ENCODE assay signal across 21 cellular contexts in the genomic region with DNA sequence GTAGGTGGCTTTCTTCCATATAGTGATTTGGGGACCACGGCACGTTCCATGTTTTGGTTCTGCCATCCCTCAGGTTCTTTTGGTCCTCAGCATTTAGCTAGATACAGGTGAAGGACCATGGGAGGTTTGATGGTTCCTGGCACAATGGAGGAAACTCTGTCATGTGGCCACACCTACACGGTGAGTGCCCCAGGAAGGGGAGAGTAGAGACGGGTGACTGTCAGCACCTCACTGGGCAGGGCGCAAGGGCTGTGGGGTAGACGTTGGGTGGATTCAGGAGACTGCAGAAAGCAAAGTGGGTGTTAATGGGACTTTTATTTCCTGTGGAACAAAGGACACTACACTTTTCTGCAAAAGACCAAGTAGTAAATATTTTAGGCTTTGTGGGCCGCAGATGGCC.
DNase-seq lines count a peak whose midpoint lies in the region; ATAC-seq and TF ChIP-seq lines count a peak whose summit lies in the region.
"Had no signal": no experiment of that assay in that cellular context is flagged by ENCODE, and none has a peak within 500 bp of the region (broad histone marks: within the 10 kb centered on the region; RNA-seq: fewer than 3 reads in every experiment).

No MANE protein-coding gene starts in this region.

- intact Hi-C loops in activated CD4-positive, alpha-beta T cell treated with anti-CD3 and anti-CD28 coated beads, Interleukin-2, amount 10 ng/mL, durations not matched to agents 24 days and 14 days (cut with micrococcal nuclease): no loop called here

- no peak for TF ChIP-seq CTCF in H9 (conservative IDR thresholded peaks at IDR 0.05)
- no peak for TF ChIP-seq CTCF in neutrophil (IDR thresholded peaks at IDR 0.05)

- H3K9ac ChIP-seq in H9 (ENCODE audit: extremely low read depth, insufficient read length, low read length): no peak overlapping the region

- H3K9me3 ChIP-seq in H9 (ENCODE audit: control insufficient read depth, low read depth, low read length) (no peaks in the 10 kb centered on the region), neutrophil (no peaks in the 10 kb centered on the region)
- H3K9me3 ChIP-seq: HAP-1 had no signal

- no peaks in the 10 kb centered on the region for H3K23me2 ChIP-seq in H9 (ENCODE audit: insufficient read length, low read depth, low read length, poor library complexity, severe bottlenecking)

- no peak overlapping the region for H3K56ac ChIP-seq in H9 (ENCODE audit: insufficient read length, low read depth, low read length)

- H2AK5ac ChIP-seq in H9 (ENCODE audit: insufficient read length, low read length): no peak overlapping the region

- no peak overlapping the region for H3K4me3 Mint-ChIP-seq in activated CD4-positive, alpha-beta T cell treated with anti-CD3 and anti-CD28 coated beads, Interleukin-2, amount 10 ng/mL, durations not matched to agents 24 days and 14 days
- no peak overlapping the region for H3K4me3 Mint-ChIP-seq in H9
- no peak overlapping the region for H3K4me3 Mint-ChIP-seq in activated naive CD8-positive, alpha-beta T cell treated with anti-CD3 and anti-CD28 coated beads for 36 hours
- H3K4me3 Mint-ChIP-seq: B cell had no signal

- no peak overlapping the region for H3K4ac ChIP-seq in H9 (ENCODE audit: low read depth, low read length)

- H3K27me3 ChIP-seq in H9 (ENCODE audit: insufficient read depth, low read length): no peaks in the 10 kb centered on the region
- H3K27me3 ChIP-seq in neutrophil: no peaks in the 10 kb centered on the region

- no peak overlapping the region for H3K23ac ChIP-seq in H9 (ENCODE audit: insufficient read length, low read depth, low read length)

- no peak overlapping the region for H2BK12ac ChIP-seq in H9 (ENCODE audit: insufficient read length, low read depth, low read length)

- no peak overlapping the region for H3K14ac ChIP-seq in H9 (ENCODE audit: insufficient read depth, low read length)

- no peak overlapping the region for H2BK5ac ChIP-seq in H9 (ENCODE audit: insufficient read length, low read length)

- no peak overlapping the region for H4K5ac ChIP-seq in H9 (ENCODE audit: insufficient read length, low read depth, low read length)

- WGBS in H9 (ENCODE audit: extremely low coverage, insufficient read length, low lambda C conversion rate): no CpG with 5 or more reads among the region's 7 CpGs

- no peak overlapping the region for H3K18ac ChIP-seq in H9 (ENCODE audit: insufficient read length, low read depth, low read length)

- H4K8ac ChIP-seq in H9 (replicated peaks; ENCODE audit: insufficient read length, low read depth, low read length): no peak overlapping the region

- H4K91ac ChIP-seq in H9 (ENCODE audit: insufficient read length, low read depth, low read length): no peak overlapping the region

- no peak overlapping the region for H2BK15ac ChIP-seq in H9 (ENCODE audit: low read depth, low read length)

- H3K4me3 ChIP-seq in neutrophil (ENCODE audit: low read depth in 1 of 2, low read length in 1 of 2): no peak overlapping the region
- H3K4me3 ChIP-seq: HAP-1 had no signal

- no peak for DNase-seq in activated CD4-positive, alpha-beta T cell treated with anti-CD3 and anti-CD28 coated beads, Interleukin-2, amount 10 ng/mL, durations not matched to agents 24 days and 14 days
- no peak for DNase-seq in activated CD4-positive, alpha-beta T cell treated with anti-CD3 and anti-CD28 coated beads, Interleukin-2, amount 50 U/mL, for 1 hour
- DNase-seq in H9: no peak
- no peak for DNase-seq in activated naive CD8-positive, alpha-beta T cell treated with anti-CD3 and anti-CD28 coated beads for 36 hours
- no peak for DNase-seq in AG08395 (ENCODE audit: low spot score)
- DNase-seq in DMS79 treated with DMSO at 0.1 percent for 48 hours (lab: John Stamatoyannopoulos, UW): no peak
- DNase-seq: 8988T; activated CD8-positive, alpha-beta memory T cell treated with anti-CD3 and anti-CD28 coated beads for 24 hours; hippocampal formation; islet precursor cell; NCI-H1092 treated with DMSO at 0.1 percent for 48 hours; NCI-H2029; NCI-H226; posterior cingulate gyrus; stimulated activated CD4-positive, alpha-beta T cell treated with anti-CD3 and anti-CD28 coated beads, Interleukin-1b, Interleukin-23, amount 100 ng/mL, for 48 hours; T-helper 1 cell had no signal

- H3K79me1 ChIP-seq in H9 (ENCODE audit: insufficient read depth, low read depth, low read length, poor library complexity, severe bottlenecking): peaks cover 3% of the 10 kb centered on the region

- H3K27ac ChIP-seq in H9 (ENCODE audit: insufficient read length, low read depth, low read length): no peak overlapping the region
- peak overlapping the region; percentile 33 for H3K27ac ChIP-seq in neutrophil
- H3K27ac ChIP-seq: epithelial cell of prostate had no signal

- H2BK120ac ChIP-seq in H9 (ENCODE audit: low read depth, low read length, poor library complexity, severe bottlenecking): no peak overlapping the region

- H2AFZ ChIP-seq in H9 (ENCODE audit: low read length): no peak overlapping the region

- H3K4me1 Mint-ChIP-seq in activated CD4-positive, alpha-beta T cell treated with anti-CD3 and anti-CD28 coated beads, Interleukin-2, amount 10 ng/mL, durations not matched to agents 24 days and 14 days: peaks cover 33% of the 10 kb centered on the region
- peaks cover 31 to 37% of the 10 kb centered on the region in 2 experiments for H3K4me1 Mint-ChIP-seq in H9
- H3K4me1 Mint-ChIP-seq in activated naive CD8-positive, alpha-beta T cell treated with anti-CD3 and anti-CD28 coated beads for 36 hours: peaks cover 44% of the 10 kb centered on the region

- H3K4me1 ChIP-seq in H9 (ENCODE audit: insufficient read depth, low read length) (peaks cover 5% of the 10 kb centered on the region), neutrophil (ENCODE audit: control insufficient read depth in 1 of 2, insufficient read depth in 1 of 2, low read depth in 1 of 2, low read length in 1 of 2) (peaks cover 33 to 46% of the 10 kb centered on the region in 2 experiments)
- H3K4me1 ChIP-seq: HAP-1 had no signal

- no peaks in the 10 kb centered on the region for H3K27me3 Mint-ChIP-seq in activated CD4-positive, alpha-beta T cell treated with anti-CD3 and anti-CD28 coated beads, Interleukin-2, amount 10 ng/mL, durations not matched to agents 24 days and 14 days
- no peaks in the 10 kb centered on the region for H3K27me3 Mint-ChIP-seq in H9 (ENCODE audit: low read depth)
- H3K27me3 Mint-ChIP-seq in activated naive CD8-positive, alpha-beta T cell treated with anti-CD3 and anti-CD28 coated beads for 36 hours: no peaks in the 10 kb centered on the region
- H3K27me3 Mint-ChIP-seq: B cell had no signal

- peaks cover 38% of the 10 kb centered on the region for H3K36me3 Mint-ChIP-seq in activated CD4-positive, alpha-beta T cell treated with anti-CD3 and anti-CD28 coated beads, Interleukin-2, amount 10 ng/mL, durations not matched to agents 24 days and 14 days (ENCODE audit: low read depth)
- peaks cover 10 to 29% (median 19%) of the 10 kb centered on the region in 3 experiments; a peak in 5 of 7 replicates for H3K36me3 Mint-ChIP-seq in H9 (ENCODE audit: insufficient read depth in 1 of 3, low read depth in 3 of 3)
- H3K36me3 Mint-ChIP-seq in activated naive CD8-positive, alpha-beta T cell treated with anti-CD3 and anti-CD28 coated beads for 36 hours: peaks cover 37% of the 10 kb centered on the region

- peaks cover 9% of the 10 kb centered on the region; the same call in 1 of the 2 replicates for H3K79me2 ChIP-seq in H9 (ENCODE audit: insufficient read depth, low read length)

- no peak overlapping the region for H3K4me2 ChIP-seq in H9 (ENCODE audit: insufficient read depth, insufficient read length, low read length)

- ATAC-seq in HG02588 (IDR thresholded peaks at IDR 0.05; ENCODE audit: unreplicated experiment): no peak

- H3K9me3 Mint-ChIP-seq in activated CD4-positive, alpha-beta T cell treated with anti-CD3 and anti-CD28 coated beads, Interleukin-2, amount 10 ng/mL, durations not matched to agents 24 days and 14 days: no peaks in the 10 kb centered on the region
- no peaks in the 10 kb centered on the region for H3K9me3 Mint-ChIP-seq in H9
- H3K9me3 Mint-ChIP-seq in activated naive CD8-positive, alpha-beta T cell treated with anti-CD3 and anti-CD28 coated beads for 36 hours: no peaks in the 10 kb centered on the region

- no peak overlapping the region for H2BK20ac ChIP-seq in H9 (ENCODE audit: low read depth, low read length, poor library complexity, severe bottlenecking)

- no peak overlapping the region for H3T11ph ChIP-seq in H9 (ENCODE audit: low read length)

- H3K27ac Mint-ChIP-seq in activated CD4-positive, alpha-beta T cell treated with anti-CD3 and anti-CD28 coated beads, Interleukin-2, amount 10 ng/mL, durations not matched to agents 24 days and 14 days: peak overlapping the region; percentile 7
- H3K27ac Mint-ChIP-seq in H9: peak overlapping the region; percentile 26 to 58 (median 47); a peak in 4 of 7 replicates
- peak overlapping the region; percentile 25 for H3K27ac Mint-ChIP-seq in activated naive CD8-positive, alpha-beta T cell treated with anti-CD3 and anti-CD28 coated beads for 36 hours
- H3K27ac Mint-ChIP-seq: B cell had no signal

- no peaks in the 10 kb centered on the region for H4K20me1 ChIP-seq in H9 (ENCODE audit: control insufficient read depth, insufficient read depth, insufficient read length)

- peaks cover 17% of the 10 kb centered on the region for H3K36me3 ChIP-seq in neutrophil
